1 cellular context compared by ENCODE assay signal in genomic region chr3:39780352-39780751, GRCh38.
TF ChIP-seq lines count a peak whose summit lies in the region.

No MANE protein-coding gene starts in this region.

TF ChIP-seq in HepG2, 621 proteins besides CTCF, POLR2A, EP300 and RAD21 (continued from another document):
- TF ChIP-seq ZBTB25 (CRISPR knock-in tag; IDR thresholded peaks at IDR 0.05) (no peak), ZNF709 (CRISPR knock-in tag; IDR thresholded peaks at IDR 0.05) (no peak), PCBP1 (IDR thresholded peaks at IDR 0.05; ENCODE audit: borderline replicate concordance, low read depth, low read length) (no peak), ZNF18 (CRISPR knock-in tag; IDR thresholded peaks at IDR 0.05; ENCODE audit: insufficient replicate concordance) (no peak), ZNF512B (CRISPR knock-in tag; IDR thresholded peaks at IDR 0.05; ENCODE audit: borderline replicate concordance) (no peak), ELF4 (CRISPR knock-in tag; IDR thresholded peaks at IDR 0.05; ENCODE audit: borderline replicate concordance) (no peak)
TF ChIP-seq in HepG2: peak in this region for 0.
